ENCODE assay signal across 19 cellular contexts in the genomic region with DNA sequence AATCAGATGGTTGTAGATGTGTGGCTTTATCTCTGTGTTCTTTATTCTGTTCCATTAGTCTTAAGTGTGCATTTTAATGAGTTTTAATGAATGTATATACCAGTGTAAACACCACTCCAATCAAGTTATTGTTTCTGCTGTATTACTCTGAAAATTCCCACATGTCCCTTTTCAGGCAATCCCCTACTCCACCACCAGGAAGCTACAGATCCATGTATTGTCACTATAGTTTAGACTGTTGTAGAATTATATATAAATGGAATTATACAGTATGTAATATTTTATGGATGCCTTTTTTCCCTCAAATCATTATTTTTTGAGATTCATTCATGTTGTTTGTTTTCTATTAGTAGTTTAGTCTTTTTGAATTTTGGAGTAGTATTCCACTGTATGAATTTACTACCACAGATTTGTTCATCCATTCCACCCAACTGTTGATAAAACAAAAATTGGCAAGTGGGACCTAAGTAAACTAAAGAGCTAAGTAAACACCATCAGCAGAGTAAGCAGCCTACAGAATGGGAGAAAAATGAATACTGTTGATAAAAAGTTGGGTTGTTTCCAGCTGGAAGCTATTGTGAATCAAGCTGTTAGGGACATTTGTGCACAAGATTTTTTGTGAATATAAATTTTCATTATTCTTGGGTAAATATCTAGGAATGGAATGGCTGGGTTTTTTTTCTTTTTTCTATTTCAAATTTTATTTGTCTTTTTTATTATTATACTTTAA.
A peak's percentile ranks its signal among the peaks of the same experiment; 100 is the strongest.
DNase-seq lines count a peak whose midpoint lies in the region; ATAC-seq, FAIRE-seq and TF ChIP-seq lines count a peak whose summit lies in the region.
"Had no signal": no experiment of that assay in that cellular context is flagged by ENCODE, and none has a peak within 500 bp of the region (broad histone marks: within the 10 kb centered on the region; RNA-seq: fewer than 3 reads in every experiment).

No MANE protein-coding gene starts in this region.

- no peak for FAIRE-seq in pancreas (lab: Jason Lieb, UNC)

- POLR2A ChIA-PET in activated CD4-positive, alpha-beta memory T cell treated with anti-CD3 and anti-CD28 coated beads, Interleukin-2, amount 10 ng/mL, durations not matched to agents 7 days and 5 days (lab: Charles Lee): no interaction called here

- H3K4me3 ChIP-seq in GM23338: no peak overlapping the region
- no peak overlapping the region for H3K4me3 ChIP-seq in cardiac fibroblast (replicated peaks in 1 of 2; ENCODE audit: low read depth in 2 of 2, low read length in 2 of 2)
- H3K4me3 ChIP-seq in pancreas: no peak overlapping the region
- H3K4me3 ChIP-seq in upper lobe of right lung: no peak overlapping the region
- H3K4me3 ChIP-seq: HAP-1, transverse colon had no signal

- H3K9me3 ChIP-seq in pancreas (no peaks in the 10 kb centered on the region), upper lobe of right lung (no peaks in the 10 kb centered on the region)
- H3K9me3 ChIP-seq: HAP-1, transverse colon had no signal

- no peak overlapping the region for H3K4me2 ChIP-seq in GM23338

- TF ChIP-seq CTCF in GM23338 (conservative IDR thresholded peaks at IDR 0.05; ENCODE audit: low read depth in 2 of 2): peak in 1 of 2 experiments; percentile 55; a peak in 2 of 4 replicates
- peak; percentile 31 for TF ChIP-seq CTCF in cardiac fibroblast (IDR thresholded peaks at IDR 0.05; ENCODE audit: low read depth, low read length)
- no peak for TF ChIP-seq CTCF in pancreas (IDR thresholded peaks at IDR 0.05)
- TF ChIP-seq CTCF in upper lobe of right lung (IDR thresholded peaks at IDR 0.05): no peak

- DNase-seq in GM23338 (ENCODE audit: low spot score): peak; percentile 19
- peak; percentile 72 to 91 for DNase-seq in NCI-H2081 (lab: John Stamatoyannopoulos, UW)
- DNase-seq in cardiac fibroblast (ENCODE audit: low read depth in 2 of 2): no peak
- DNase-seq in pancreas: no peak
- no peak for DNase-seq in upper lobe of right lung
- no peak for DNase-seq in activated CD4-positive, alpha-beta memory T cell treated with anti-CD3 and anti-CD28 coated beads, Interleukin-2, amount 10 ng/mL, durations not matched to agents 7 days and 5 days
- DNase-seq in stimulated activated CD4-positive, alpha-beta T cell treated with anti-CD3 and anti-CD28 coated beads, Interleukin-1b, Interleukin-23, amount 100 ng/mL, for 48 hours: no peak
- DNase-seq: activated CD4-positive, alpha-beta T cell treated with anti-CD3 and anti-CD28 coated beads for 1 hour; CD8-positive, alpha-beta T cell; central memory CD4-positive, alpha-beta T cell; erythroblast; NCI-H510A treated with DMSO at 0.1 percent for 48 hours; RPMI8226; stimulated activated CD4-positive, alpha-beta T cell treated with anti-CD3 and anti-CD28 coated beads, Interleukin-2, amount 100 ng/mL, for 24 hours; T-helper 2 cell; transverse colon had no signal

- ATAC-seq in GM23338 (no peak; the same call in 2 of the 3 replicates), pancreas (peak in 3 of 4 donors; percentile 42 to 52 (median 49)), upper lobe of right lung (no peak)
- ATAC-seq: CD8-positive, alpha-beta T cell; left lobe of liver had no signal

- no peaks in the 10 kb centered on the region for H4K20me1 ChIP-seq in GM23338 (replicated peaks; ENCODE audit: insufficient read depth)

- H3K4me1 ChIP-seq in GM23338 (ENCODE audit: insufficient read depth) (no peaks in the 10 kb centered on the region), pancreas (no peaks in the 10 kb centered on the region), upper lobe of right lung (no peaks in the 10 kb centered on the region)
- H3K4me1 ChIP-seq: HAP-1, transverse colon had no signal

- no peaks in the 10 kb centered on the region for H3K36me3 ChIP-seq in GM23338 (ENCODE audit: insufficient read depth)
- H3K36me3 ChIP-seq in pancreas: no peaks in the 10 kb centered on the region
- H3K36me3 ChIP-seq in upper lobe of right lung: no peaks in the 10 kb centered on the region
- H3K36me3 ChIP-seq: HAP-1, transverse colon had no signal

- no peak overlapping the region for H3K4me3 Mint-ChIP-seq in GM23338
- no peak overlapping the region for H3K4me3 Mint-ChIP-seq in activated CD4-positive, alpha-beta memory T cell treated with anti-CD3 and anti-CD28 coated beads, Interleukin-2, amount 10 ng/mL, durations not matched to agents 7 days and 5 days
- H3K4me3 Mint-ChIP-seq: activated naive CD4-positive, alpha-beta T cell treated with anti-CD3 and anti-CD28 coated beads, Interleukin-2, amount 50 U/mL, for 24 hours; CD8-positive, alpha-beta T cell had no signal

- intact Hi-C loops in pancreas (cut with DNase I) (no loop called here), upper lobe of right lung (cut with DNase I) (no loop called here)

- H3K9me2 ChIP-seq in GM23338 (ENCODE audit: insufficient read depth): no peaks in the 10 kb centered on the region

- no peaks in the 10 kb centered on the region for H3K79me2 ChIP-seq in GM23338 (replicated peaks; ENCODE audit: insufficient read depth)

- peaks cover 3% of the 10 kb centered on the region; the same call in 2 of the 3 replicates for H3K4me1 Mint-ChIP-seq in GM23338
- no peaks in the 10 kb centered on the region for H3K4me1 Mint-ChIP-seq in activated CD4-positive, alpha-beta memory T cell treated with anti-CD3 and anti-CD28 coated beads, Interleukin-2, amount 10 ng/mL, durations not matched to agents 7 days and 5 days

- H3K36me3 Mint-ChIP-seq in GM23338 (ENCODE audit: low read depth): no peaks in the 10 kb centered on the region
- H3K36me3 Mint-ChIP-seq in activated CD4-positive, alpha-beta memory T cell treated with anti-CD3 and anti-CD28 coated beads, Interleukin-2, amount 10 ng/mL, durations not matched to agents 7 days and 5 days (ENCODE audit: low read depth): no peaks in the 10 kb centered on the region

- no peak overlapping the region for H3K27ac Mint-ChIP-seq in GM23338
- H3K27ac Mint-ChIP-seq in activated CD4-positive, alpha-beta memory T cell treated with anti-CD3 and anti-CD28 coated beads, Interleukin-2, amount 10 ng/mL, durations not matched to agents 7 days and 5 days: no peak overlapping the region
- H3K27ac Mint-ChIP-seq: activated naive CD4-positive, alpha-beta T cell treated with anti-CD3 and anti-CD28 coated beads, Interleukin-2, amount 50 U/mL, for 24 hours; CD8-positive, alpha-beta T cell had no signal

- no peaks in the 10 kb centered on the region for H3F3A ChIP-seq in GM23338 (replicated peaks; ENCODE audit: low read depth)

- no peak overlapping the region for H2AFZ ChIP-seq in GM23338

- no peak overlapping the region for H3K27ac ChIP-seq in GM23338 (ENCODE audit: low read depth)
- H3K27ac ChIP-seq in pancreas: no peak overlapping the region
- no peak overlapping the region for H3K27ac ChIP-seq in upper lobe of right lung
- H3K27ac ChIP-seq: transverse colon had no signal

- no peaks in the 10 kb centered on the region for H3K27me3 Mint-ChIP-seq in GM23338 (ENCODE audit: insufficient read depth, low read depth, poor library complexity)
- no peaks in the 10 kb centered on the region for H3K27me3 Mint-ChIP-seq in activated CD4-positive, alpha-beta memory T cell treated with anti-CD3 and anti-CD28 coated beads, Interleukin-2, amount 10 ng/mL, durations not matched to agents 7 days and 5 days
- H3K27me3 Mint-ChIP-seq: activated naive CD4-positive, alpha-beta T cell treated with anti-CD3 and anti-CD28 coated beads, Interleukin-2, amount 50 U/mL, for 24 hours had no signal

- H3K27me3 ChIP-seq in GM23338 (ENCODE audit: insufficient read depth) (no peaks in the 10 kb centered on the region), pancreas (no peaks in the 10 kb centered on the region), upper lobe of right lung (no peaks in the 10 kb centered on the region)
- H3K27me3 ChIP-seq: transverse colon had no signal

- no peaks in the 10 kb centered on the region for H3K9me3 Mint-ChIP-seq in GM23338
- H3K9me3 Mint-ChIP-seq in activated CD4-positive, alpha-beta memory T cell treated with anti-CD3 and anti-CD28 coated beads, Interleukin-2, amount 10 ng/mL, durations not matched to agents 7 days and 5 days: no peaks in the 10 kb centered on the region
- H3K9me3 Mint-ChIP-seq: activated naive CD4-positive, alpha-beta T cell treated with anti-CD3 and anti-CD28 coated beads, Interleukin-2, amount 50 U/mL, for 24 hours had no signal

- CTCF ChIA-PET in activated CD4-positive, alpha-beta memory T cell treated with anti-CD3 and anti-CD28 coated beads, Interleukin-2, amount 10 ng/mL, durations not matched to agents 7 days and 5 days (lab: Charles Lee): no interaction called here

TF ChIP-seq in GM23338, 12 proteins besides CTCF, POLR2A, EP300 and RAD21 (continues in another document):
- TF ChIP-seq CREB1 (CRISPR knock-in tag; IDR thresholded peaks at IDR 0.05; ENCODE audit: low read depth) (no peak), NANOG (IDR thresholded peaks at IDR 0.05; ENCODE audit: borderline replicate concordance) (no peak), ZNF331 (CRISPR knock-in tag; IDR thresholded peaks at IDR 0.05; ENCODE audit: low read depth) (no peak), STAT1 (IDR thresholded peaks at IDR 0.05; ENCODE audit: unreplicated experiment) (no peak), ZNF114 (CRISPR knock-in tag; IDR thresholded peaks at IDR 0.05) (no peak)

Comparison
In these comparisons a context has a peak if more than half of its experiments do, and no peak if none do; other contexts are left out.
1. ATAC-seq: peak in pancreas (3 of 4); none in GM23338 (single experiment) and upper lobe of right lung (single experiment).
2. DNase-seq: peak in GM23338 (single experiment) and NCI-H2081 (2 of 2); none in cardiac fibroblast (0 of 2), pancreas (0 of 6), upper lobe of right lung (single experiment), activated CD4-positive, alpha-beta memory T cell treated with anti-CD3 and anti-CD28 coated beads, Interleukin-2, amount 10 ng/mL, durations not matched to agents 7 days and 5 days (single experiment) and stimulated activated CD4-positive, alpha-beta T cell treated with anti-CD3 and anti-CD28 coated beads, Interleukin-1b, Interleukin-23, amount 100 ng/mL, for 48 hours (single experiment).